23 cellular contexts compared by ENCODE assay signal in the genomic region with DNA sequence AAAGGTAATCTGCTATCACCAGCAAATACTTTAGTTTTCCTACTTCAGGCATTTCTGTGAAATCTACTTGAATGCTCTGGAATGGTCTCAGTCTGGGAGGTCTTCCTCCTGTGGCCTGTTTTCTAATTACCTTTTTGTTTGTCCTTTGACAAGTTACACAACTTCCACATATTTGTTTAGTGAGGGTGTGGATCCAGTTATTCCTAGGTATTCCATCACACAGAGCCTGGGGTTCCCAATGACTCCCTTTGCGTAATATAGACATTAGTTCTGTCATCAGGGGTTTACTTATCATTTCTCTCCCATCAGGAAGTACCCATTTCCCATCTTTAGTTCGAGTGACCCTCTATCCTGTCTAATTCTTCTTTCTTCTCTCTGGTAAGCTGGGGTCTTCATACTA. TPM values are rescaled to one million over a fixed set of nuclear protein-coding genes. Genes with fewer than 3 reads are reported as not detected.
"Had no signal": no experiment of that assay in that cellular context is flagged by ENCODE, and none has a peak within 500 bp of the region (broad histone marks: within the 10 kb centered on the region; RNA-seq: fewer than 3 reads in every experiment).

No MANE protein-coding gene starts in this region.

- H3K9me3 ChIP-seq: SK-N-SH had no signal

- H3K4me2 ChIP-seq: SK-N-SH had no signal

- H3K9me2 ChIP-seq: SK-N-SH had no signal

- H3K27ac ChIP-seq: RWPE1 had no signal

- ATAC-seq: Panc1, T-cell had no signal

- H3K9ac ChIP-seq: SK-N-SH had no signal

- DNase-seq: KBM-7, MV-4-11, NCI-H1048, NCI-H1105, NCI-H1417, NCI-H1436 treated with DMSO at 0.1 percent for 48 hours, NCI-H1694, NCI-H187 treated with DMSO at 0.1 percent for 48 hours, NCI-H2029 treated with DMSO at 0.1 percent for 48 hours, NCI-H2171 treated with DMSO at 0.1 percent for 48 hours, NCI-H345, NCI-H446 treated with DMSO at 0.1 percent for 48 hours, NCI-H526, NCI-H748 treated with DMSO at 0.1 percent for 48 hours, SHP77, SK-N-SH, SW 1271, T-cell had no signal

RNA-seq across cellular contexts. Expression of gene ELOVL3, which starts 28.1 kb away (rescaled TPM):
- total RNA-seq: MCF 10A, T-cell had no signal

RNA-seq across cellular contexts. Expression of gene PITX3, which starts 43.3 kb away (rescaled TPM):
- total RNA-seq: HT-29, MCF 10A, SK-MEL-5, T-cell had no signal
- polyA plus RNA-seq: SK-N-SH had no signal
